ENCODE assay signal across 7 cellular contexts in genomic region chr16:29136916-29137315, GRCh38.
A peak's percentile ranks its signal among the peaks of the same experiment; 100 is the strongest.
DNase-seq lines count a peak whose midpoint lies in the region; ATAC-seq, FAIRE-seq and TF ChIP-seq lines count a peak whose summit lies in the region.
"Not testable (repeated sequence)": the region's sequence is repeated elsewhere in the genome, so short reads cannot be mapped to it uniquely, and the experiment has no call there.

No MANE protein-coding gene starts in this region.

- not testable (repeated sequence) for H3K4me3 ChIP-seq in BLaER1 treated with 17β-estradiol and CSF1 and Interleukin-3, amounts not matched to agents 10 nM and 100 nM; K562; neuronal stem cell (ENCODE audit: low read length in 2 of 2); upper lobe of right lung

- not testable (repeated sequence) for H2BK15ac ChIP-seq in neuronal stem cell (ENCODE audit: low read length)

- not testable (repeated sequence) for TF ChIP-seq RAD21 in K562 (CRISPR knock-in tag; conservative IDR thresholded peaks at IDR 0.05 in 1 of 2, IDR thresholded peaks at IDR 0.05 in 1 of 2)

- H3K4me2 ChIP-seq in BLaER1 treated with 17β-estradiol and CSF1 and Interleukin-3, amounts not matched to agents 10 nM and 100 nM: peak overlapping the region in 10 of 11 experiments; percentile 22 to 74 (median 59); a peak in 18 of 22 replicates
- not testable (repeated sequence) for H3K4me2 ChIP-seq in K562 (ENCODE audit: insufficient read depth, low read length); neuronal stem cell (ENCODE audit: insufficient read depth, low read length, poor library complexity, severe bottlenecking)

- H3K27ac ChIP-seq in BLaER1 treated with 17β-estradiol and CSF1 and Interleukin-3, amounts not matched to agents 10 nM and 100 nM: peak overlapping the region in 7 of 11 experiments; percentile 36 to 68 (median 53); a peak in 11 of 22 replicates
- not testable (repeated sequence) for H3K27ac ChIP-seq in K562 (ENCODE audit: extremely low read depth, low read depth, low read length); neuronal stem cell (replicated peaks; ENCODE audit: low read length); upper lobe of right lung

- H3K4me1 ChIP-seq in BLaER1 treated with 17β-estradiol and CSF1 and Interleukin-3, amounts not matched to agents 10 nM and 100 nM: peaks cover 3 to 23% (median 19%) of the 10 kb centered on the region in 10 experiments
- H3K4me1 ChIP-seq in K562 (replicated peaks in 1 of 2; ENCODE audit: control insufficient read depth in 2 of 2, insufficient read depth in 2 of 2, low read length in 2 of 2): peaks cover 0 to 20% of the 10 kb centered on the region in 2 experiments; a peak in 2 of 5 replicates
- H3K4me1 ChIP-seq in neuronal stem cell (ENCODE audit: control insufficient read depth in 2 of 2, insufficient read depth in 1 of 2, low read depth in 1 of 2, low read length in 2 of 2); upper lobe of right lung: not testable (repeated sequence)

- not testable (repeated sequence) for H3K23ac ChIP-seq in neuronal stem cell (ENCODE audit: low read depth, low read length, poor library complexity)

- H3K4ac ChIP-seq in neuronal stem cell (ENCODE audit: low read length): not testable (repeated sequence)

- H3K9ac ChIP-seq in BLaER1 treated with 17β-estradiol and CSF1 and Interleukin-3, amounts not matched to agents 10 nM and 100 nM: peak overlapping the region in 2 of 11 experiments; percentile 19 to 61; a peak in 3 of 22 replicates
- H3K9ac ChIP-seq in K562 (ENCODE audit: insufficient read depth in 1 of 2, low read depth in 2 of 2, low read length in 2 of 2); neuronal stem cell (ENCODE audit: low read depth, low read length, poor library complexity): not testable (repeated sequence)

- WGBS in K562 (ENCODE audit: insufficient coverage, low coverage, missing lambda C conversion rate): 17% methylated on average over 8 of the region's 8 CpGs
- no CpG with 5 or more reads among the region's 8 CpGs for WGBS in neuronal stem cell (ENCODE audit: extremely low coverage in 2 of 2, insufficient read length in 2 of 2, insufficient replicate concordance in 1 of 2), 2 donors

- POLR2A ChIA-PET in K562 (lab: Yijun Ruan, JAX): not testable (repeated sequence)

- not testable (repeated sequence) for H3K79me1 ChIP-seq in neuronal stem cell (ENCODE audit: low read depth, low read length)

- not testable (repeated sequence) for BruUV-seq in K562 (replicated peaks; lab: Mats Ljungman, UMichigan)

- not testable (repeated sequence) for TF ChIP-seq CTCF in K562 (IDR thresholded peaks at IDR 0.05 in 2 of 3, conservative IDR thresholded peaks at IDR 0.05 in 1 of 3; ENCODE audit: insufficient read depth in 2 of 3, low read depth in 1 of 3, low read length in 3 of 3); upper lobe of right lung (IDR thresholded peaks at IDR 0.05)

- H2BK120ac ChIP-seq in neuronal stem cell (ENCODE audit: low read depth, low read length): not testable (repeated sequence)

- H3K9me3 ChIP-seq in BLaER1 treated with 17β-estradiol and CSF1 and Interleukin-3, amounts not matched to agents 10 nM and 100 nM (replicated peaks in 1 of 11): peaks cover 3 to 10% (median 7%) of the 10 kb centered on the region in 11 experiments; a peak in 13 of 22 replicates
- not testable (repeated sequence) for H3K9me3 ChIP-seq in K562 (replicated peaks; ENCODE audit: control insufficient read depth, insufficient read depth, low read depth, low read length); neuronal stem cell (replicated peaks in 1 of 2; ENCODE audit: control insufficient read depth in 2 of 2, insufficient read depth in 1 of 2, low read depth in 1 of 2, low read length in 2 of 2); upper lobe of right lung

- H2BK12ac ChIP-seq in neuronal stem cell (ENCODE audit: low read length): not testable (repeated sequence)

- H3K36me3 ChIP-seq in BLaER1 treated with 17β-estradiol and CSF1 and Interleukin-3, amounts not matched to agents 10 nM and 100 nM; K562 (ENCODE audit: control insufficient read depth, insufficient read depth, low read length); neuronal stem cell (replicated peaks in 1 of 2; ENCODE audit: control insufficient read depth in 2 of 2, insufficient read depth in 2 of 2, low read length in 2 of 2); upper lobe of right lung: not testable (repeated sequence)

- CTCF ChIA-PET in K562 (lab: Yijun Ruan, JAX; ENCODE audit: low intra/inter-chr PET ratio): not testable (repeated sequence)

- H3K9me1 ChIP-seq in K562 (ENCODE audit: control insufficient read depth, insufficient read depth, low read length): not testable (repeated sequence)

- ATAC-seq in K562, upper lobe of right lung: not testable (repeated sequence)

- H4K91ac ChIP-seq in neuronal stem cell (ENCODE audit: low read depth, low read length, poor library complexity): not testable (repeated sequence)

- not testable (repeated sequence) for TF ChIP-seq EP300 in K562 (IDR thresholded peaks at IDR 0.05; ENCODE audit: low read length)

- H2BK5ac ChIP-seq in neuronal stem cell (ENCODE audit: low read length): not testable (repeated sequence)

- DNase-seq in HTR-8/SVneo (ENCODE audit: insufficient read length, low spot score); K562 (ENCODE audit: extremely low read depth in 1 of 4, low spot score in 3 of 4); neuronal stem cell (ENCODE audit: low spot score): not testable (repeated sequence)
- peak; percentile 18 for DNase-seq in RPMI8226
- DNase-seq in cardiac septum (ENCODE audit: low spot score): peak; percentile 29
- DNase-seq in upper lobe of right lung: peak; percentile 41

- TF ChIP-seq POLR2A in K562 (conservative IDR thresholded peaks at IDR 0.05): not testable (repeated sequence)

- not testable (repeated sequence) for H3K79me2 ChIP-seq in K562 (ENCODE audit: control insufficient read depth, insufficient read depth, low read length)

- H3K27me3 ChIP-seq in BLaER1 treated with 17β-estradiol and CSF1 and Interleukin-3, amounts not matched to agents 10 nM and 100 nM; neuronal stem cell (ENCODE audit: control insufficient read depth in 3 of 3, insufficient read depth in 3 of 3, low read depth in 1 of 3, low read length in 3 of 3); upper lobe of right lung: not testable (repeated sequence)
- peaks cover 0 to 12% of the 10 kb centered on the region in 2 experiments; a peak in 3 of 5 replicates for H3K27me3 ChIP-seq in K562 (ENCODE audit: control insufficient read depth in 2 of 2, insufficient read depth in 2 of 2, low read length in 2 of 2)

- not testable (repeated sequence) for H3K18ac ChIP-seq in neuronal stem cell (ENCODE audit: low read length)

- FAIRE-seq in HTR-8/SVneo (lab: Jason Lieb, UNC): peak; percentile 46
- not testable (repeated sequence) for FAIRE-seq in K562 (lab: Jason Lieb, UNC)

- in situ Hi-C loops in K562 (cut with MboI): not testable (repeated sequence)

- H2AK5ac ChIP-seq in neuronal stem cell (ENCODE audit: low read depth, low read length): not testable (repeated sequence)

- H4K20me1 ChIP-seq in BLaER1 treated with 17β-estradiol and CSF1 and Interleukin-3, amounts not matched to agents 10 nM and 100 nM; K562 (replicated peaks; ENCODE audit: control insufficient read depth, insufficient read depth, low read length): not testable (repeated sequence)

- H2AFZ ChIP-seq in K562 (ENCODE audit: low read depth, low read length) (peak overlapping the region; percentile 33; the same call in 1 of the 2 replicates), neuronal stem cell (ENCODE audit: low read length) (peak overlapping the region; percentile 10)

- intact Hi-C loops in K562 (cut with micrococcal nuclease); cardiac septum (cut with DNase I); upper lobe of right lung (cut with DNase I): not testable (repeated sequence)

- H3K14ac ChIP-seq in neuronal stem cell (ENCODE audit: low read length): not testable (repeated sequence)

- not testable (repeated sequence) for H4K8ac ChIP-seq in neuronal stem cell (ENCODE audit: low read depth, low read length)
